Comparison of ENCODE assay signal across 1 cellular context in genomic region chr17:60468371-60468770, GRCh38.
TF ChIP-seq lines count a peak whose summit lies in the region.

No MANE protein-coding gene starts in this region.

TF ChIP-seq in K562, 482 proteins besides CTCF, POLR2A, EP300 and RAD21 (continued from another document):
- TF ChIP-seq ZBTB11 (CRISPR knock-in tag; IDR thresholded peaks at IDR 0.05) (peak in 1 of 3 experiments; percentile 33; a peak in 1 of 6 replicates), MLX (CRISPR knock-in tag; conservative IDR thresholded peaks at IDR 0.05) (no peak), MTA1 (IDR thresholded peaks at IDR 0.05; ENCODE audit: borderline replicate concordance) (no peak), ZNF253 (CRISPR knock-in tag; conservative IDR thresholded peaks at IDR 0.05) (no peak)
